ENCODE assay signal across 24 cellular contexts in genomic region chr3:57953541-57953940, GRCh38. TPM values are rescaled to one million over a fixed set of nuclear protein-coding genes. Genes with fewer than 3 reads are reported as not detected.
DNase-seq lines count a peak whose midpoint lies in the region; ATAC-seq, FAIRE-seq and TF ChIP-seq lines count a peak whose summit lies in the region.
"Had no signal": no experiment of that assay in that cellular context is flagged by ENCODE, and none has a peak within 500 bp of the region (broad histone marks: within the 10 kb centered on the region; RNA-seq: fewer than 3 reads in every experiment).

No MANE protein-coding gene starts in this region.

- H3K4me1 ChIP-seq in breast epithelium (peaks cover 4 to 7% of the 10 kb centered on the region in 2 donors), osteoblast (ENCODE audit: insufficient read depth, low read length) (peaks cover 41% of the 10 kb centered on the region), transverse colon (peaks cover 12 to 57% (median 19%) of the 10 kb centered on the region in 4 donors)

- H3K27me3 ChIP-seq in breast epithelium (no peaks in the 10 kb centered on the region), osteoblast (ENCODE audit: insufficient read depth, low read length) (no peaks in the 10 kb centered on the region), transverse colon (no peaks in the 10 kb centered on the region)
- H3K27me3 ChIP-seq: brain microvascular endothelial cell, tibial nerve had no signal

- H4K20me1 ChIP-seq in osteoblast (ENCODE audit: insufficient read depth, low read length): no peaks in the 10 kb centered on the region

- H3K9me3 Mint-ChIP-seq in MCF 10A (ENCODE audit: unreplicated experiment): no peaks in the 10 kb centered on the region
- no peaks in the 10 kb centered on the region for H3K9me3 Mint-ChIP-seq in dendritic cell treated with granulocyte-macrophage colony-stimulating factor and Interleukin-4, amounts not matched to agents 40 ng/mL and 50 ng/mL, for 4 days
- H3K9me3 Mint-ChIP-seq: activated T-cell treated with anti-CD3 and anti-CD28 coated beads, Interleukin-2, amount 50 U/mL, for 4 hours; GM23338 had no signal

- no peaks in the 10 kb centered on the region for H3K27me3 Mint-ChIP-seq in MCF 10A (ENCODE audit: insufficient read depth, unreplicated experiment)
- H3K27me3 Mint-ChIP-seq in dendritic cell treated with granulocyte-macrophage colony-stimulating factor and Interleukin-4, amounts not matched to agents 40 ng/mL and 50 ng/mL, for 4 days: no peaks in the 10 kb centered on the region
- H3K27me3 Mint-ChIP-seq: activated naive CD8-positive, alpha-beta T cell had no signal

- FAIRE-seq in GM12892 (lab: Jason Lieb, UNC): no peak
- FAIRE-seq: A204.1 had no signal

- CTCF ChIA-PET in MCF 10A (lab: Yijun Ruan, JAX): interaction anchor here (1.2 kb wide), 1 partner anchor 213 kb away, joined by 4 read pairs; no protein-coding TSS in a partner anchor

- H3K27ac ChIP-seq in breast epithelium: peak overlapping the region; percentile 74 to 85
- no peak overlapping the region for H3K27ac ChIP-seq in osteoblast (ENCODE audit: low read depth, low read length)
- H3K27ac ChIP-seq in transverse colon: peak overlapping the region; percentile 84 to 90 (median 89)
- H3K27ac ChIP-seq: KMS-11, WERI-Rb-1 had no signal

- H3K27ac Mint-ChIP-seq in MCF 10A (ENCODE audit: low read depth, unreplicated experiment): no peak overlapping the region
- H3K27ac Mint-ChIP-seq in dendritic cell treated with granulocyte-macrophage colony-stimulating factor and Interleukin-4, amounts not matched to agents 40 ng/mL and 50 ng/mL, for 4 days: peak overlapping the region; percentile 65
- H3K27ac Mint-ChIP-seq: activated CD4-positive, alpha-beta memory T cell treated with anti-CD3 and anti-CD28 coated beads for 36 hours; activated naive CD8-positive, alpha-beta T cell; GM23338 had no signal

- TF ChIP-seq POLR2A in breast epithelium (IDR thresholded peaks at IDR 0.05) (no peak), transverse colon (IDR thresholded peaks at IDR 0.05) (no peak), GM12892 (IDR thresholded peaks at IDR 0.05; ENCODE audit: low read depth, low read length) (no peak)

- intact Hi-C loops in breast epithelium (cut with DNase I; ENCODE audit: low total_unique reads) (no loop called here), MCF 10A (cut with micrococcal nuclease) (loop anchor here (10.0 kb wide), 1 partner anchor 351 kb away; the partner anchor contains the start of genes HTD2 and RPP14), transverse colon (cut with DNase I; ENCODE audit: low total_unique reads) (no loop called here)
- intact Hi-C loops in dendritic cell treated with granulocyte-macrophage colony-stimulating factor and Interleukin-4, amounts not matched to agents 40 ng/mL and 50 ng/mL, for 4 days (cut with micrococcal nuclease): no loop called here

- 72 to 85% methylated on average over 3 to 8 of the region's 8 CpGs for WGBS in transverse colon (ENCODE audit: low coverage in 1 of 2), 2 donors

- POLR2A ChIA-PET in MCF 10A (lab: Yijun Ruan, JAX): no interaction called here

- in situ Hi-C loops in transverse colon (cut with MboI; ENCODE audit: low pct_ligation_motif_present in 1 of 4, low pct_unique_long_range_greater_than_20kb in 1 of 4, low sequenced_read_pairs in 3 of 4): no loop called here

- H3K9me3 ChIP-seq in breast epithelium: no peaks in the 10 kb centered on the region
- H3K9me3 ChIP-seq in osteoblast (ENCODE audit: low read depth, low read length): no peaks in the 10 kb centered on the region
- no peaks in the 10 kb centered on the region for H3K9me3 ChIP-seq in transverse colon
- H3K9me3 ChIP-seq: tibial nerve had no signal

- peaks cover 22% of the 10 kb centered on the region for H3K4me1 Mint-ChIP-seq in MCF 10A (ENCODE audit: insufficient read depth, unreplicated experiment)
- H3K4me1 Mint-ChIP-seq in dendritic cell treated with granulocyte-macrophage colony-stimulating factor and Interleukin-4, amounts not matched to agents 40 ng/mL and 50 ng/mL, for 4 days (ENCODE audit: low read depth): peaks cover 60% of the 10 kb centered on the region

- TF ChIP-seq CTCF in breast epithelium (IDR thresholded peaks at IDR 0.05) (no peak), MCF 10A (IDR thresholded peaks at IDR 0.05; ENCODE audit: unreplicated experiment) (no peak), osteoblast (IDR thresholded peaks at IDR 0.05; ENCODE audit: extremely low read depth, low read depth, low read length) (no peak), transverse colon (IDR thresholded peaks at IDR 0.05) (no peak)

- peak overlapping the region; percentile 20 for H2AFZ ChIP-seq in osteoblast (ENCODE audit: low read length)

- no peak overlapping the region for H3K4me3 Mint-ChIP-seq in MCF 10A (ENCODE audit: unreplicated experiment)
- H3K4me3 Mint-ChIP-seq in dendritic cell treated with granulocyte-macrophage colony-stimulating factor and Interleukin-4, amounts not matched to agents 40 ng/mL and 50 ng/mL, for 4 days: no peak overlapping the region
- H3K4me3 Mint-ChIP-seq: activated CD4-positive, alpha-beta memory T cell treated with anti-CD3 and anti-CD28 coated beads for 36 hours; activated naive CD8-positive, alpha-beta T cell; activated T-cell treated with anti-CD3 and anti-CD28 coated beads, Interleukin-2, amount 50 U/mL, for 4 hours; GM23338 had no signal

- H3K36me3 ChIP-seq in breast epithelium (no peaks in the 10 kb centered on the region), osteoblast (ENCODE audit: insufficient read depth, low read length) (no peaks in the 10 kb centered on the region), transverse colon (no peaks in the 10 kb centered on the region)
- H3K36me3 ChIP-seq: brain microvascular endothelial cell, tibial nerve, WERI-Rb-1 had no signal

- H3K4me2 ChIP-seq in osteoblast (ENCODE audit: insufficient read depth, low read length): no peak overlapping the region
- H3K4me2 ChIP-seq: GM23338, KMS-11 had no signal

- no TSS peak for BruUV-seq in MCF 10A (replicated peaks; lab: Mats Ljungman, UMichigan)

- H3K79me2 ChIP-seq in osteoblast (ENCODE audit: insufficient read depth, low read length): no peaks in the 10 kb centered on the region

- no peak overlapping the region for H3K4me3 ChIP-seq in breast epithelium
- H3K4me3 ChIP-seq in osteoblast (ENCODE audit: insufficient read depth, low read length): no peak overlapping the region
- H3K4me3 ChIP-seq in transverse colon: no peak overlapping the region
- H3K4me3 ChIP-seq: GM23338, tibial nerve had no signal

- no peak for TF ChIP-seq EP300 in transverse colon (IDR thresholded peaks at IDR 0.05; ENCODE audit: low read depth)

- peaks cover 4% of the 10 kb centered on the region for H3K36me3 Mint-ChIP-seq in MCF 10A (ENCODE audit: insufficient read depth, unreplicated experiment)
- no peaks in the 10 kb centered on the region for H3K36me3 Mint-ChIP-seq in dendritic cell treated with granulocyte-macrophage colony-stimulating factor and Interleukin-4, amounts not matched to agents 40 ng/mL and 50 ng/mL, for 4 days (ENCODE audit: low read depth)
- H3K36me3 Mint-ChIP-seq: activated CD4-positive, alpha-beta memory T cell treated with anti-CD3 and anti-CD28 coated beads for 36 hours; activated naive CD8-positive, alpha-beta T cell had no signal

- DNase-seq in breast epithelium (ENCODE audit: low spot score in 2 of 2): no peak
- DNase-seq in MCF 10A (ENCODE audit: unreplicated experiment): no peak
- no peak for DNase-seq in osteoblast (ENCODE audit: insufficient read length, low spot score, missing footprints)
- no peak for DNase-seq in transverse colon
- no peak for DNase-seq in GM12892 (ENCODE audit: insufficient read length)
- no peak for DNase-seq in activated effector memory CD4-positive, alpha-beta T cell treated with anti-CD3 and anti-CD28 coated beads, Interleukin-2, amount 50 U/mL, for 16 hours
- DNase-seq: activated CD4-positive, alpha-beta memory T cell treated with anti-CD3 and anti-CD28 coated beads for 36 hours; activated T-cell treated with anti-CD3 and anti-CD28 coated beads, Interleukin-2, amount 50 U/mL, for 4 hours; brain microvascular endothelial cell; C1 segment of cervical spinal cord; islet precursor cell; NCI-H1417; NCI-H2171; occipital lobe; RPMI8226; stimulated activated CD4-positive, alpha-beta T cell treated with anti-CD3 and anti-CD28 coated beads, Interleukin-4, amount 100 ng/mL, for 24 hours; WERI-Rb-1 had no signal

- ATAC-seq in HG02870 (IDR thresholded peaks at IDR 0.05; ENCODE audit: unreplicated experiment): no peak
- ATAC-seq: activated T-cell treated with anti-CD3 and anti-CD28 coated beads, Interleukin-2, amount 50 U/mL, for 4 hours; GM23338 had no signal

RNA-seq across cellular contexts. Expression of gene FLNB, which starts 54.7 kb away (rescaled TPM):
- 100 to 1,000 TPM in 2 of 3 donors, 10 to 100 TPM in 1; 40.3 to 242 (median 164) TPM for total RNA-seq in breast epithelium
- total RNA-seq in MCF 10A (2022): 580 and 593 TPM in 2 replicates
- 259 and 274 TPM in 2 replicates for total RNA-seq in osteoblast
- 100 to 1,000 TPM; 282 to 707 (median 563) TPM for total RNA-seq in transverse colon
- 20.4 TPM for polyA plus RNA-seq in GM12892 (2012; ENCODE audit: missing spikeins)
